Comparison of ENCODE assay signal across 19 cellular contexts in genomic region chr1:239446611-239447010, GRCh38.
A peak's percentile ranks its signal among the peaks of the same experiment; 100 is the strongest.
DNase-seq lines count a peak whose midpoint lies in the region; ATAC-seq and TF ChIP-seq lines count a peak whose summit lies in the region.
"Had no signal": no experiment of that assay in that cellular context is flagged by ENCODE, and none has a peak within 500 bp of the region (broad histone marks: within the 10 kb centered on the region; RNA-seq: fewer than 3 reads in every experiment).

No MANE protein-coding gene starts in this region.

- intact Hi-C loops in left colon (cut with DNase I, micrococcal nuclease): no loop called here
- intact Hi-C loops in upper lobe of right lung (cut with DNase I): no loop called here

- no peaks in the 10 kb centered on the region for H3K36me3 ChIP-seq in upper lobe of right lung
- H3K36me3 ChIP-seq: BE2C; BLaER1 treated with 17β-estradiol and CSF1 and Interleukin-3, amounts not matched to agents 10 nM and 100 nM; HAP-1 had no signal

- no peaks in the 10 kb centered on the region for H3K27me3 ChIP-seq in upper lobe of right lung
- H3K27me3 ChIP-seq: BE2C; BLaER1 treated with 17β-estradiol and CSF1 and Interleukin-3, amounts not matched to agents 10 nM and 100 nM had no signal

- ATAC-seq in left colon (peak; percentile 69), upper lobe of right lung (peak; percentile 19)
- ATAC-seq: A549 had no signal

- no peak overlapping the region for H3K27ac ChIP-seq in upper lobe of right lung
- H3K27ac ChIP-seq: A549; BLaER1 treated with 17β-estradiol and CSF1 and Interleukin-3, amounts not matched to agents 10 nM and 100 nM had no signal

- peak; percentile 44 for DNase-seq in NCI-H748 (lab: John Stamatoyannopoulos, UW; ENCODE audit: unreplicated experiment)
- DNase-seq in SW480 (ENCODE audit: low spot score): peak; percentile 9
- DNase-seq in left colon: no peak
- no peak for DNase-seq in upper lobe of right lung
- no peak for DNase-seq in nucleus accumbens (lab: John Stamatoyannopoulos, UW)
- no peak for DNase-seq in dedifferentiated amniotic fluid mesenchymal stem cell (ENCODE audit: extremely low spot score)
- no peak for DNase-seq in SHP77 treated with DMSO at 0.1 percent for 48 hours (lab: John Stamatoyannopoulos, UW)
- DNase-seq: 8988T; ACHN; AML-193; BE2C; CD4-positive, alpha-beta T cell; CD8-positive, alpha-beta memory T cell; DND-41; GOT3; HFFc6 had no signal

- TF ChIP-seq CTCF in upper lobe of right lung (IDR thresholded peaks at IDR 0.05): no peak

- no peaks in the 10 kb centered on the region for H3K4me1 ChIP-seq in upper lobe of right lung
- H3K4me1 ChIP-seq: A549; BE2C; BLaER1 treated with 17β-estradiol and CSF1 and Interleukin-3, amounts not matched to agents 10 nM and 100 nM; HAP-1 had no signal

- no peak overlapping the region for H3K4me3 ChIP-seq in upper lobe of right lung
- H3K4me3 ChIP-seq: A549; BLaER1 treated with 17β-estradiol and CSF1 and Interleukin-3, amounts not matched to agents 10 nM and 100 nM; HAP-1 had no signal

- no peaks in the 10 kb centered on the region for H3K9me3 ChIP-seq in upper lobe of right lung
- H3K9me3 ChIP-seq: A549; BE2C; BLaER1 treated with 17β-estradiol and CSF1 and Interleukin-3, amounts not matched to agents 10 nM and 100 nM; HAP-1 had no signal

Comparison
In these comparisons a context has a peak if more than half of its experiments do, and no peak if none do; other contexts are left out.
1. DNase-seq: peak in NCI-H748 (single experiment) and SW480 (single experiment); none in left colon (0 of 2), upper lobe of right lung (single experiment), nucleus accumbens (0 of 56), dedifferentiated amniotic fluid mesenchymal stem cell (single experiment) and SHP77 treated with DMSO at 0.1 percent for 48 hours (single experiment).